ENCODE assay signal across 28 cellular contexts in genomic region chr1:60562715-60563114, GRCh38.
"Had no signal": no experiment of that assay in that cellular context is flagged by ENCODE, and none has a peak within 500 bp of the region (broad histone marks: within the 10 kb centered on the region; RNA-seq: fewer than 3 reads in every experiment).

No MANE protein-coding gene starts in this region.

- H3K9me3 ChIP-seq: esophagus muscularis mucosa, gastrocnemius medialis, heart left ventricle, left lung, mucosa of descending colon, sigmoid colon, stomach, testis, tibial nerve, upper lobe of left lung had no signal

- H3K79me2 ChIP-seq: hepatocyte, parathyroid adenoma had no signal

- H3K4me3 ChIP-seq: dorsolateral prefrontal cortex, esophagus muscularis mucosa, gastrocnemius medialis, heart left ventricle, hepatocyte, left lung, mucosa of descending colon, neural progenitor cell, sigmoid colon, stomach, testis, tibial nerve, upper lobe of left lung had no signal

- H3K9ac ChIP-seq: neural progenitor cell, parathyroid adenoma had no signal

- ATAC-seq: gastrocnemius medialis; heart left ventricle; left lung; mucosa of descending colon; natural killer cell treated with Interleukin-12 subunit alpha and Interleukin-12 subunit beta and Interleukin-15 and Interleukin-18, amount 100 ng/mL, for 72 hours; stimulated activated effector memory CD8-positive, alpha-beta T cell treated with anti-CD3 and anti-CD28 coated beads, Interleukin-12 subunit alpha, Interleukin-12 subunit beta, amount 100 ng/mL, for 72 hours had no signal

- H3K27me3 Mint-ChIP-seq: naive B cell; natural killer cell treated with Interleukin-12 subunit alpha and Interleukin-12 subunit beta and Interleukin-15 and Interleukin-18, amount 100 ng/mL, for 72 hours; progenitor cell of endocrine pancreas had no signal

- H3K9me3 Mint-ChIP-seq: endodermal cell, mesothelial cell of epicardium, neural progenitor cell had no signal

- DNase-seq: cerebellar nuclear complex; dorsolateral prefrontal cortex; effector CD4-positive, alpha-beta T cell; endodermal cell; foreskin fibroblast; gastrocnemius medialis; heart left ventricle; left cardiac atrium; left lung; mesenchymal stem cell; mucosa of descending colon; naive B cell; sigmoid colon; stimulated activated CD4-positive, alpha-beta T cell treated with anti-CD3 and anti-CD28 coated beads, Interleukin-2, amount 100 ng/mL, for 24 hours; stimulated activated CD4-positive, alpha-beta T cell treated with anti-CD3 and anti-CD28 coated beads, Interleukin-4, amount 100 ng/mL, for 24 hours; stimulated activated naive CD4-positive, alpha-beta T cell treated with Interleukin-2 at 50 U/mL for 16 hours; stomach; testis; upper lobe of left lung had no signal

- H3K4me1 ChIP-seq: left lung, neural progenitor cell, parathyroid adenoma, sigmoid colon, stomach, upper lobe of left lung had no signal

- H3K27ac ChIP-seq: dorsolateral prefrontal cortex, esophagus muscularis mucosa, gastrocnemius medialis, heart left ventricle, hepatocyte, left lung, neural progenitor cell, parathyroid adenoma, sigmoid colon, stomach, testis, tibial nerve, upper lobe of left lung had no signal

- H3K27ac Mint-ChIP-seq: endodermal cell; mesothelial cell of epicardium; naive B cell; natural killer cell treated with Interleukin-12 subunit alpha and Interleukin-12 subunit beta and Interleukin-15 and Interleukin-18, amount 100 ng/mL, for 72 hours; neural progenitor cell; progenitor cell of endocrine pancreas; stimulated activated effector memory CD8-positive, alpha-beta T cell treated with anti-CD3 and anti-CD28 coated beads, Interleukin-12 subunit alpha, Interleukin-12 subunit beta, amount 100 ng/mL, for 72 hours had no signal

- H3K4me2 ChIP-seq: hepatocyte, neural progenitor cell had no signal

- H3K27me3 ChIP-seq: dorsolateral prefrontal cortex, esophagus muscularis mucosa, gastrocnemius medialis, heart left ventricle, hepatocyte, left lung, neural progenitor cell, sigmoid colon, stomach, testis, tibial nerve, upper lobe of left lung had no signal

- H3K36me3 ChIP-seq: esophagus muscularis mucosa, gastrocnemius medialis, heart left ventricle, left lung, neural progenitor cell, sigmoid colon, stomach, tibial nerve, upper lobe of left lung had no signal

- H3K4me1 Mint-ChIP-seq: endodermal cell; naive B cell; neural progenitor cell; stimulated activated effector memory CD8-positive, alpha-beta T cell treated with anti-CD3 and anti-CD28 coated beads, Interleukin-12 subunit alpha, Interleukin-12 subunit beta, amount 100 ng/mL, for 72 hours had no signal

- H3K36me3 Mint-ChIP-seq: mesothelial cell of epicardium; naive B cell; natural killer cell treated with Interleukin-12 subunit alpha and Interleukin-12 subunit beta and Interleukin-15 and Interleukin-18, amount 100 ng/mL, for 72 hours; neural progenitor cell; stimulated activated effector memory CD8-positive, alpha-beta T cell treated with anti-CD3 and anti-CD28 coated beads, Interleukin-12 subunit alpha, Interleukin-12 subunit beta, amount 100 ng/mL, for 72 hours had no signal

- H2AFZ ChIP-seq: hepatocyte, neural progenitor cell, parathyroid adenoma had no signal

- H3K4me3 Mint-ChIP-seq: endodermal cell; mesothelial cell of epicardium; naive B cell; natural killer cell treated with Interleukin-12 subunit alpha and Interleukin-12 subunit beta and Interleukin-15 and Interleukin-18, amount 100 ng/mL, for 72 hours; neural progenitor cell; stimulated activated effector memory CD8-positive, alpha-beta T cell treated with anti-CD3 and anti-CD28 coated beads, Interleukin-12 subunit alpha, Interleukin-12 subunit beta, amount 100 ng/mL, for 72 hours had no signal
